32 cellular contexts compared by ENCODE assay signal in the genomic region with DNA sequence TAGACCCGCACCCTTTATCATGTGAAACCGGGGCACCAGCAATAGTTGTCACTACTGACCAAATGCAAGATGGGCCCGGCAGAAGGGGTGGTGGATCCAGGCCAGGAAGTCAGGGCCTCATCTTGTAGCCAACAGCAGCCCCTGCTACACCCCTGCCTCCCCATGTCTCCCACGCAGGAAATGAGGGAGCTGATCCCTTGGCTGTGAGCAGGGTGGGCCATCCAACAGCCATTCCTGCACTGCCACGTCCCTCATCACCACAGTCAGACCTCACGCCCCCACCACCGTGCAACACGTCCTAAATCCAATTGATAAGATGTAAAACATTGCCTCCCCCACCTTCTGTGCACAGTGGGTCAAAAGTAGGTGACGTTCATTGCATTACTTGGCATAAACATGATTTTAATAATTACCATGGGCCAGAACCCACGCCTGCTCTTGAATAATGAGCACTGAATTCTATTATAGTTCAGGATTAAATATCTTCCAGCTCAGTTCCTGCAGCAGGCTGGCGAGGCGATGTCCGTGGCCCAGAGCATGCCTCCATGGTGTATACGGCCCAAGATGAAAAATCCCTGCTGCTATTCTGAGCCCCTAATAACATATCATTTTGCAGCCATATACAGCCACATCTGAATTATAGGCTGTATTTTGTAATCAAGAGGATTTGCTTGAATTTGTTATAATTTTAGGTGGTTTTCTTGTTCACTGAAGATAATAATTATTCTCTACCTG.
"Had no signal": no experiment of that assay in that cellular context is flagged by ENCODE, and none has a peak within 500 bp of the region (broad histone marks: within the 10 kb centered on the region; RNA-seq: fewer than 3 reads in every experiment).

No MANE protein-coding gene starts in this region.

- H3K36me3 Mint-ChIP-seq: activated CD4-positive, alpha-beta memory T cell treated with anti-CD3 and anti-CD28 coated beads for 36 hours; activated CD8-positive, alpha-beta memory T cell treated with anti-CD3 and anti-CD28 coated beads, Interleukin-2, amount 10 ng/mL, durations not matched to agents 7 days and 5 days; activated naive CD4-positive, alpha-beta T cell treated with anti-CD3 and anti-CD28 coated beads, Interleukin-2, amount 50 U/mL, for 24 hours; activated naive CD8-positive, alpha-beta T cell treated with anti-CD3 and anti-CD28 coated beads for 36 hours; brain had no signal

- H3K4me1 Mint-ChIP-seq: activated CD4-positive, alpha-beta T cell treated with anti-CD3 and anti-CD28 coated beads for 36 hours; activated CD4-positive, alpha-beta T cell treated with anti-CD3 and anti-CD28 coated beads, Interleukin-2, amount 10 ng/mL, durations not matched to agents 24 days and 14 days; activated CD8-positive, alpha-beta memory T cell treated with anti-CD3 and anti-CD28 coated beads, Interleukin-2, amount 10 ng/mL, durations not matched to agents 7 days and 5 days; activated naive CD4-positive, alpha-beta T cell treated with anti-CD3 and anti-CD28 coated beads, Interleukin-2, amount 50 U/mL, for 24 hours; activated naive CD8-positive, alpha-beta T cell treated with anti-CD3 and anti-CD28 coated beads for 36 hours; activated naive CD8-positive, alpha-beta T cell treated with anti-CD3 and anti-CD28 coated beads, Interleukin-2, amount 50 U/mL, for 24 hours had no signal

- H3K27me3 ChIP-seq: adrenal gland, ascending aorta, cardiac muscle cell, colonic mucosa had no signal

- H3K4me1 ChIP-seq: adrenal gland, ascending aorta, breast epithelium, colonic mucosa, esophagus squamous epithelium had no signal

- H3K9me3 Mint-ChIP-seq: activated CD4-positive, alpha-beta memory T cell treated with anti-CD3 and anti-CD28 coated beads for 36 hours; activated CD4-positive, alpha-beta T cell treated with anti-CD3 and anti-CD28 coated beads, Interleukin-2, amount 10 ng/mL, durations not matched to agents 24 days and 14 days; activated naive CD4-positive, alpha-beta T cell treated with anti-CD3 and anti-CD28 coated beads for 36 hours; activated naive CD4-positive, alpha-beta T cell treated with anti-CD3 and anti-CD28 coated beads, Interleukin-2, amount 50 U/mL, for 24 hours; activated naive CD8-positive, alpha-beta T cell treated with anti-CD3 and anti-CD28 coated beads for 36 hours; activated naive CD8-positive, alpha-beta T cell treated with anti-CD3 and anti-CD28 coated beads, Interleukin-2, amount 50 U/mL, for 24 hours; activated T-cell treated with anti-CD3 and anti-CD28 coated beads, Interleukin-2, amount 50 U/mL, for 24 hours; activated T-cell treated with anti-CD3 and anti-CD28 coated beads, Interleukin-2, amount 50 U/mL, for 72 hours; brain had no signal

- H3K9me3 ChIP-seq: adrenal gland, ascending aorta, breast epithelium, colonic mucosa, esophagus squamous epithelium had no signal

- H3K4me3 Mint-ChIP-seq: activated CD4-positive, alpha-beta memory T cell treated with anti-CD3 and anti-CD28 coated beads for 36 hours; activated CD4-positive, alpha-beta T cell treated with anti-CD3 and anti-CD28 coated beads for 36 hours; activated CD4-positive, alpha-beta T cell treated with anti-CD3 and anti-CD28 coated beads, Interleukin-2, amount 10 ng/mL, durations not matched to agents 24 days and 14 days; activated CD8-positive, alpha-beta memory T cell treated with anti-CD3 and anti-CD28 coated beads, Interleukin-2, amount 10 ng/mL, durations not matched to agents 7 days and 5 days; activated CD8-positive, alpha-beta T cell treated with anti-CD3 and anti-CD28 coated beads, Interleukin-2, amount 10 ng/mL, durations not matched to agents 7 days and 5 days; activated naive CD4-positive, alpha-beta T cell treated with anti-CD3 and anti-CD28 coated beads for 36 hours; activated naive CD4-positive, alpha-beta T cell treated with anti-CD3 and anti-CD28 coated beads, Interleukin-2, amount 50 U/mL, for 24 hours; activated naive CD8-positive, alpha-beta T cell treated with anti-CD3 and anti-CD28 coated beads for 36 hours; activated naive CD8-positive, alpha-beta T cell treated with anti-CD3 and anti-CD28 coated beads, Interleukin-2, amount 50 U/mL, for 24 hours; activated T-cell treated with anti-CD3 and anti-CD28 coated beads, Interleukin-2, amount 50 U/mL, for 24 hours; activated T-cell treated with anti-CD3 and anti-CD28 coated beads, Interleukin-2, amount 50 U/mL, for 72 hours; brain had no signal

- DNase-seq: activated CD4-positive, alpha-beta memory T cell treated with anti-CD3 and anti-CD28 coated beads for 36 hours; activated CD4-positive, alpha-beta T cell treated with anti-CD3 and anti-CD28 coated beads for 36 hours; activated CD4-positive, alpha-beta T cell treated with anti-CD3 and anti-CD28 coated beads, Interleukin-2, amount 10 ng/mL, durations not matched to agents 24 days and 14 days; activated CD4-positive, CD25-positive, alpha-beta regulatory T cell; activated CD4-positive, CD25-positive, alpha-beta regulatory T cell treated with anti-CD3 and anti-CD28 coated beads, Interleukin-2, amount 50 U/mL, for 72 hours; activated CD8-positive, alpha-beta memory T cell treated with anti-CD3 and anti-CD28 coated beads, Interleukin-2, amount 10 ng/mL, durations not matched to agents 7 days and 5 days; activated CD8-positive, alpha-beta memory T cell treated with anti-CD3 and anti-CD28 coated beads, Interleukin-2, amount 50 U/mL, for 4 hours; activated CD8-positive, alpha-beta T cell treated with anti-CD3 and anti-CD28 coated beads, Interleukin-2, amount 10 ng/mL, durations not matched to agents 7 days and 5 days; activated naive CD4-positive, alpha-beta T cell treated with anti-CD3 and anti-CD28 coated beads for 36 hours; activated naive CD8-positive, alpha-beta T cell treated with anti-CD3 and anti-CD28 coated beads for 36 hours; activated naive CD8-positive, alpha-beta T cell treated with anti-CD3 and anti-CD28 coated beads, Interleukin-2, amount 50 U/mL, for 24 hours; activated T-cell treated with anti-CD3 and anti-CD28 coated beads for 4 hours; activated T-cell treated with anti-CD3 and anti-CD28 coated beads, Interleukin-2, amount 50 U/mL, for 24 hours; activated T-cell treated with anti-CD3 and anti-CD28 coated beads, Interleukin-2, amount 50 U/mL, for 72 hours; adrenal gland; central memory CD4-positive, alpha-beta T cell; cerebellar nuclear complex; colonic mucosa; effector CD8-positive, alpha-beta T cell; esophagus squamous epithelium; head of caudate nucleus; T-helper 1 cell; T-helper 2 cell had no signal

- ATAC-seq: activated CD4-positive, alpha-beta T cell treated with anti-CD3 and anti-CD28 coated beads for 36 hours; activated CD8-positive, alpha-beta memory T cell treated with anti-CD3 and anti-CD28 coated beads, Interleukin-2, amount 10 ng/mL, durations not matched to agents 7 days and 5 days; activated CD8-positive, alpha-beta T cell treated with anti-CD3 and anti-CD28 coated beads, Interleukin-2, amount 10 ng/mL, durations not matched to agents 7 days and 5 days; activated naive CD8-positive, alpha-beta T cell treated with anti-CD3 and anti-CD28 coated beads, Interleukin-2, amount 50 U/mL, for 24 hours; activated T-cell treated with anti-CD3 and anti-CD28 coated beads, Interleukin-2, amount 50 U/mL, for 72 hours had no signal

- H3K27ac Mint-ChIP-seq: activated CD4-positive, alpha-beta memory T cell treated with anti-CD3 and anti-CD28 coated beads for 36 hours; activated CD4-positive, alpha-beta T cell treated with anti-CD3 and anti-CD28 coated beads for 36 hours; activated CD4-positive, alpha-beta T cell treated with anti-CD3 and anti-CD28 coated beads, Interleukin-2, amount 10 ng/mL, durations not matched to agents 24 days and 14 days; activated CD8-positive, alpha-beta memory T cell treated with anti-CD3 and anti-CD28 coated beads, Interleukin-2, amount 10 ng/mL, durations not matched to agents 7 days and 5 days; activated CD8-positive, alpha-beta T cell treated with anti-CD3 and anti-CD28 coated beads, Interleukin-2, amount 10 ng/mL, durations not matched to agents 7 days and 5 days; activated naive CD4-positive, alpha-beta T cell treated with anti-CD3 and anti-CD28 coated beads for 36 hours; activated naive CD8-positive, alpha-beta T cell treated with anti-CD3 and anti-CD28 coated beads for 36 hours; activated naive CD8-positive, alpha-beta T cell treated with anti-CD3 and anti-CD28 coated beads, Interleukin-2, amount 50 U/mL, for 24 hours; activated T-cell treated with anti-CD3 and anti-CD28 coated beads, Interleukin-2, amount 50 U/mL, for 24 hours; activated T-cell treated with anti-CD3 and anti-CD28 coated beads, Interleukin-2, amount 50 U/mL, for 72 hours had no signal

- H3K27ac ChIP-seq: adrenal gland, ascending aorta, breast epithelium, cardiac muscle cell, colonic mucosa, epithelial cell of prostate, esophagus squamous epithelium had no signal

- H3K4me3 ChIP-seq: adrenal gland, ascending aorta, breast epithelium, cardiac muscle cell, colonic mucosa, esophagus squamous epithelium had no signal

- FAIRE-seq: endometrium, endothelial cell of umbilical vein, frontal cortex had no signal

- H3K36me3 ChIP-seq: adrenal gland, ascending aorta, breast epithelium, cardiac muscle cell, colonic mucosa, esophagus squamous epithelium had no signal

- H3K27me3 Mint-ChIP-seq: activated CD4-positive, alpha-beta memory T cell treated with anti-CD3 and anti-CD28 coated beads for 36 hours; activated CD4-positive, alpha-beta T cell treated with anti-CD3 and anti-CD28 coated beads, Interleukin-2, amount 10 ng/mL, durations not matched to agents 24 days and 14 days; activated CD8-positive, alpha-beta memory T cell treated with anti-CD3 and anti-CD28 coated beads, Interleukin-2, amount 10 ng/mL, durations not matched to agents 7 days and 5 days had no signal
